ENCODE assay signal across 8 cellular contexts in genomic region chr7:105003275-105003674, GRCh38. TPM values are rescaled to one million over a fixed set of nuclear protein-coding genes. Genes with fewer than 3 reads are reported as not detected.
A peak's percentile ranks its signal among the peaks of the same experiment; 100 is the strongest.
DNase-seq lines count a peak whose midpoint lies in the region; ATAC-seq lines count a peak whose summit lies in the region.

No MANE protein-coding gene starts in this region.

- H3K27me3 Mint-ChIP-seq in T-cell: no peaks in the 10 kb centered on the region
- no peaks in the 10 kb centered on the region for H3K27me3 Mint-ChIP-seq in dendritic cell treated with granulocyte-macrophage colony-stimulating factor and Interleukin-4, amounts not matched to agents 40 ng/mL and 50 ng/mL, for 4 days
- H3K27me3 Mint-ChIP-seq in naive thymus-derived CD8-positive, alpha-beta T cell: no peaks in the 10 kb centered on the region

- H3K27ac Mint-ChIP-seq in T-cell: peak overlapping the region; percentile 81 to 83
- H3K27ac Mint-ChIP-seq in dendritic cell treated with granulocyte-macrophage colony-stimulating factor and Interleukin-4, amounts not matched to agents 40 ng/mL and 50 ng/mL, for 4 days: peak overlapping the region; percentile 69
- H3K27ac Mint-ChIP-seq in naive thymus-derived CD8-positive, alpha-beta T cell: peak overlapping the region; percentile 34 to 92 (median 86)

- peaks cover 34% of the 10 kb centered on the region for H3K36me3 Mint-ChIP-seq in T-cell
- H3K36me3 Mint-ChIP-seq in dendritic cell treated with granulocyte-macrophage colony-stimulating factor and Interleukin-4, amounts not matched to agents 40 ng/mL and 50 ng/mL, for 4 days (ENCODE audit: low read depth): peaks cover 48% of the 10 kb centered on the region
- peaks cover 0 to 52% (median 6%) of the 10 kb centered on the region in 3 donors for H3K36me3 Mint-ChIP-seq in naive thymus-derived CD8-positive, alpha-beta T cell

- CTCF ChIA-PET in T-cell (lab: Charles Lee): interaction anchor here (0.9 to 2.6 kb wide), 3 partner anchors 15 to 20 kb away, joined by 3 to 8 read pairs (median 4); no protein-coding TSS in a partner anchor

- H3K4me1 Mint-ChIP-seq in T-cell: peaks cover 90 to 94% (median 93%) of the 10 kb centered on the region in 3 donors
- H3K4me1 Mint-ChIP-seq in dendritic cell treated with granulocyte-macrophage colony-stimulating factor and Interleukin-4, amounts not matched to agents 40 ng/mL and 50 ng/mL, for 4 days (ENCODE audit: low read depth): peaks cover 67% of the 10 kb centered on the region
- H3K4me1 Mint-ChIP-seq in naive thymus-derived CD8-positive, alpha-beta T cell: peaks cover 35 to 96% (median 89%) of the 10 kb centered on the region in 4 donors

- no peaks in the 10 kb centered on the region for H3K9me3 Mint-ChIP-seq in T-cell
- no peaks in the 10 kb centered on the region for H3K9me3 Mint-ChIP-seq in dendritic cell treated with granulocyte-macrophage colony-stimulating factor and Interleukin-4, amounts not matched to agents 40 ng/mL and 50 ng/mL, for 4 days
- H3K9me3 Mint-ChIP-seq in naive thymus-derived CD8-positive, alpha-beta T cell: no peaks in the 10 kb centered on the region

- POLR2A ChIA-PET in T-cell (lab: Charles Lee): interaction anchor here in 1 of 2 donors (1.3 to 3.3 kb wide), 2 partner anchors 18 to 20 kb away, joined by 4 to 12 read pairs; no protein-coding TSS in a partner anchor
- POLR2A ChIA-PET in naive thymus-derived CD8-positive, alpha-beta T cell (lab: Charles Lee): interaction anchor here (1.2 to 6.4 kb wide), 2 partner anchors 11 to 12 kb away, joined by 3 to 30 read pairs; partner anchors contain the start of gene KMT2E

- H3K4me3 Mint-ChIP-seq in T-cell: peak overlapping the region; percentile 62 to 69 (median 68)
- peak overlapping the region; percentile 6 for H3K4me3 Mint-ChIP-seq in dendritic cell treated with granulocyte-macrophage colony-stimulating factor and Interleukin-4, amounts not matched to agents 40 ng/mL and 50 ng/mL, for 4 days
- peak overlapping the region; percentile 49 to 79 (median 66) for H3K4me3 Mint-ChIP-seq in naive thymus-derived CD8-positive, alpha-beta T cell

- in situ Hi-C loops in G401 (cut with HindIII; ENCODE audit: low sequenced_read_pairs): no loop called here

- DNase-seq in G401 (ENCODE audit: low spot score) (peak; percentile 36), T-cell (peak in 1 of 34 experiments; percentile 40), D341Med (ENCODE audit: low spot score) (no peak), NCI-H526 treated with DMSO at 0.1 percent for 48 hours (lab: John Stamatoyannopoulos, UW) (no peak)
- no peak for DNase-seq in naive thymus-derived CD8-positive, alpha-beta T cell

- ATAC-seq in T-cell (replicated peaks in 1 of 4): peak; percentile 54 to 83 (median 74)
- peak; percentile 61 to 72 for ATAC-seq in naive thymus-derived CD8-positive, alpha-beta T cell
- ATAC-seq in HG03354 (IDR thresholded peaks at IDR 0.05; ENCODE audit: poor library complexity, severe bottlenecking, unreplicated experiment): no peak
- no peak for ATAC-seq in HG02678 (IDR thresholded peaks at IDR 0.05; ENCODE audit: unreplicated experiment)

- intact Hi-C loops in dendritic cell treated with granulocyte-macrophage colony-stimulating factor and Interleukin-4, amounts not matched to agents 40 ng/mL and 50 ng/mL, for 4 days (cut with micrococcal nuclease): no loop called here

RNA-seq across cellular contexts. Expression of gene KMT2E, which starts 10.7 kb away (rescaled TPM):
- total RNA-seq in G401 (2014; rRNA removed; shearing (Covaris generic)): 15.3 and 29.9 TPM in 2 replicates
- total RNA-seq in T-cell: 100 to 1,000 TPM; 164 to 260 (median 169) TPM
- total RNA-seq in naive thymus-derived CD8-positive, alpha-beta T cell: 100 to 1,000 TPM; 186 to 188 TPM
- polyA plus RNA-seq in naive thymus-derived CD8-positive, alpha-beta T cell: 100 to 1,000 TPM; 119 to 193 (median 140) TPM

Comparison
In these comparisons a context has a peak if more than half of its experiments do, and no peak if none do; other contexts are left out.
1. ATAC-seq: peak in T-cell (4 of 4) and naive thymus-derived CD8-positive, alpha-beta T cell (2 of 2); none in HG03354 (single experiment) and HG02678 (single experiment).
2. H3K4me3 Mint-ChIP-seq: peak in every context shown above with its lines; median percentile 68 in T-cell; 66 in naive thymus-derived CD8-positive, alpha-beta T cell; 6 in dendritic cell treated with granulocyte-macrophage colony-stimulating factor and Interleukin-4, amounts not matched to agents 40 ng/mL and 50 ng/mL, for 4 days.
3. Peak in every context shown above with its lines, with median percentiles within 50 percentile points of each other: H3K27ac Mint-ChIP-seq.